ENCODE assay signal across 10 cellular contexts in genomic region chr19:3055741-3056453, GRCh38. TPM values are rescaled to one million over a fixed set of nuclear protein-coding genes. Genes with fewer than 3 reads are reported as not detected.
DNase-seq lines count a peak whose midpoint lies in the region; ATAC-seq and TF ChIP-seq lines count a peak whose summit lies in the region.
"Had no signal": no experiment of that assay in that cellular context is flagged by ENCODE, and none has a peak within 500 bp of the region (broad histone marks: within the 10 kb centered on the region; RNA-seq: fewer than 3 reads in every experiment).

No MANE protein-coding gene starts in this region.

- H3K4me1 ChIP-seq in hepatocyte (ENCODE audit: insufficient read depth) (peaks cover 47% of the 10 kb centered on the region), stomach (peaks cover 38 to 79% (median 66%) of the 10 kb centered on the region in 4 donors)

- no peak for ATAC-seq in GM19035 (IDR thresholded peaks at IDR 0.05; ENCODE audit: unreplicated experiment)

- no peaks in the 10 kb centered on the region for H3K27me3 ChIP-seq in hepatocyte
- no peaks in the 10 kb centered on the region for H3K27me3 ChIP-seq in stomach

- TF ChIP-seq EP300 in stomach (IDR thresholded peaks at IDR 0.05), result no peak

- no peak for TF ChIP-seq POLR2A in stomach (IDR thresholded peaks at IDR 0.05)

- CTCF ChIA-PET in activated naive CD4-positive, alpha-beta T cell treated with anti-CD3 and anti-CD28 coated beads for 36 hours (lab: Charles Lee), result no interaction called here

- peak overlapping the region; percentile 90 for H3K27ac ChIP-seq in hepatocyte
- peak overlapping the region; percentile 20 to 86 (median 72) for H3K27ac ChIP-seq in stomach

- peaks cover 30% of the 10 kb centered on the region for H4K20me1 ChIP-seq in hepatocyte (ENCODE audit: insufficient read depth, poor library complexity, severe bottlenecking)

- H2AFZ ChIP-seq in hepatocyte, result no peak overlapping the region

- no peak overlapping the region for H3K4me3 Mint-ChIP-seq in activated naive CD4-positive, alpha-beta T cell treated with anti-CD3 and anti-CD28 coated beads for 36 hours
- H3K4me3 Mint-ChIP-seq: memory B cell had no signal

- H3K9me3 Mint-ChIP-seq in activated naive CD4-positive, alpha-beta T cell treated with anti-CD3 and anti-CD28 coated beads for 36 hours, result no peaks in the 10 kb centered on the region
- H3K9me3 Mint-ChIP-seq: memory B cell had no signal

- H3K4me3 ChIP-seq in hepatocyte (no peak overlapping the region), stomach (peak overlapping the region in 1 of 4 donors; percentile 28)

- no peak overlapping the region for H3K27ac Mint-ChIP-seq in activated naive CD4-positive, alpha-beta T cell treated with anti-CD3 and anti-CD28 coated beads for 36 hours
- H3K27ac Mint-ChIP-seq: memory B cell had no signal

- DNase-seq in HPDE6-E6E7 (ENCODE audit: extremely low spot score) (peak; percentile 87), NCI-H510A (lab: John Stamatoyannopoulos, UW) (peak; percentile 79), hepatocyte (ENCODE audit: low spot score) (peak; percentile 63), stomach (peak; percentile 87), KG1 (lab: John Stamatoyannopoulos, UW) (no peak), midbrain (lab: John Stamatoyannopoulos, UW) (no peak)
- DNase-seq in activated naive CD4-positive, alpha-beta T cell treated with anti-CD3 and anti-CD28 coated beads for 36 hours, result no peak
- DNase-seq: activated CD4-positive, alpha-beta T cell treated with anti-CD3 and anti-CD28 coated beads for 1 hour had no signal

- peak overlapping the region; percentile 67 for H3K4me2 ChIP-seq in hepatocyte

- H3K36me3 Mint-ChIP-seq in activated naive CD4-positive, alpha-beta T cell treated with anti-CD3 and anti-CD28 coated beads for 36 hours (ENCODE audit: low read depth), result peaks cover 34% of the 10 kb centered on the region

- no peaks in the 10 kb centered on the region for H3K27me3 Mint-ChIP-seq in activated naive CD4-positive, alpha-beta T cell treated with anti-CD3 and anti-CD28 coated beads for 36 hours (ENCODE audit: low read depth)
- H3K27me3 Mint-ChIP-seq: memory B cell had no signal

- TF ChIP-seq CTCF in hepatocyte (IDR thresholded peaks at IDR 0.05; ENCODE audit: poor library complexity) (no peak), stomach (IDR thresholded peaks at IDR 0.05) (no peak)

- H3K9me2 ChIP-seq in hepatocyte (replicated peaks; ENCODE audit: insufficient read depth), result no peaks in the 10 kb centered on the region

- H3K9me3 ChIP-seq in hepatocyte (ENCODE audit: low read depth), result no peaks in the 10 kb centered on the region
- H3K9me3 ChIP-seq in stomach, result no peaks in the 10 kb centered on the region

- H3K36me3 ChIP-seq in hepatocyte (replicated peaks; ENCODE audit: insufficient read depth, low read depth) (no peaks in the 10 kb centered on the region), stomach (peaks cover 52 to 80% (median 75%) of the 10 kb centered on the region in 4 donors)

- H3K4me1 Mint-ChIP-seq in activated naive CD4-positive, alpha-beta T cell treated with anti-CD3 and anti-CD28 coated beads for 36 hours (ENCODE audit: low read depth), result peaks cover 55% of the 10 kb centered on the region

- WGBS in hepatocyte (ENCODE audit: low lambda C conversion rate, missing lambda C conversion rate), result 46% methylated on average over 15 of the region's 31 CpGs
- WGBS in stomach, 5 donors, result 29 to 57% (median 39%) methylated on average over 27 to 31 of the region's 31 CpGs

- peaks cover 37% of the 10 kb centered on the region for H3K79me2 ChIP-seq in hepatocyte

- intact Hi-C loops in stomach (cut with DNase I; ENCODE audit: low total_unique reads), result no loop called here
- intact Hi-C loops in activated naive CD4-positive, alpha-beta T cell treated with anti-CD3 and anti-CD28 coated beads for 36 hours (cut with micrococcal nuclease), result no loop called here

RNA-seq across cellular contexts. Expression of gene TLE5, which starts 6.4 kb away (rescaled TPM):
- total RNA-seq in hepatocyte (241 and 260 TPM in 2 replicates), stomach (100 to 1,000 TPM; 126 to 386 (median 264) TPM)
- polyA plus RNA-seq in hepatocyte (308 and 340 TPM in 2 replicates), stomach (100 to 1,000 TPM; 470 to 688 (median 669) TPM)
- 100 to 1,000 TPM; 326 to 354 TPM for total RNA-seq in activated naive CD4-positive, alpha-beta T cell treated with anti-CD3 and anti-CD28 coated beads for 36 hours

RNA-seq across cellular contexts. Expression of gene TLE2, which starts 26.8 kb away (rescaled TPM):
- total RNA-seq in hepatocyte (25.4 and 36.2 TPM in 2 replicates), stomach (10 to 100 TPM; 13.8 to 92.9 (median 47.2) TPM)
- polyA plus RNA-seq in hepatocyte (71.1 and 82.0 TPM in 2 replicates), stomach (10 to 100 TPM; 21.4 to 24.1 (median 21.8) TPM)
- 1 to 10 TPM; 6.5 to 7.2 TPM for total RNA-seq in activated naive CD4-positive, alpha-beta T cell treated with anti-CD3 and anti-CD28 coated beads for 36 hours

RNA-seq across cellular contexts. Expression of gene GNA11, which starts 38.3 kb away (rescaled TPM):
- total RNA-seq in hepatocyte (53.8 and 60.2 TPM in 2 replicates), stomach (100 to 1,000 TPM in 1 of 5 donors, 10 to 100 TPM in 4; 40.6 to 204 (median 63.4) TPM)
- polyA plus RNA-seq in hepatocyte (100 and 115 TPM in 2 replicates), stomach (10 to 100 TPM; 18.9 to 31.3 (median 25.5) TPM)
- total RNA-seq in activated naive CD4-positive, alpha-beta T cell treated with anti-CD3 and anti-CD28 coated beads for 36 hours, result 10 to 100 TPM; 10.9 to 11.2 TPM

Comparison
In these comparisons a context has a peak if more than half of its experiments do, and no peak if none do; other contexts are left out.
1. DNase-seq: peak in HPDE6-E6E7 (single experiment), NCI-H510A (single experiment), hepatocyte (single experiment) and stomach (single experiment); none in KG1 (single experiment), midbrain (single experiment) and activated naive CD4-positive, alpha-beta T cell treated with anti-CD3 and anti-CD28 coated beads for 36 hours (single experiment).